8 cellular contexts compared by ENCODE assay signal in genomic region chr16:69186642-69187386, GRCh38. TPM values are rescaled to one million over a fixed set of nuclear protein-coding genes. Genes with fewer than 3 reads are reported as not detected.
DNase-seq lines count a peak whose midpoint lies in the region; ATAC-seq and TF ChIP-seq lines count a peak whose summit lies in the region.

Gene SNTB2, plus strand, starts transcription at chr16:69187164. Its CDS starts 3 bp downstream, at chr16:69187167.

- TF ChIP-seq CTCF in DOHH2 (IDR thresholded peaks at IDR 0.05; ENCODE audit: low read depth, low read length, poor library complexity, severe bottlenecking): no peak
- no peak for TF ChIP-seq CTCF in KMS-11 (conservative IDR thresholded peaks at IDR 0.05; ENCODE audit: low read depth, low read length)
- TF ChIP-seq CTCF in RWPE1 (conservative IDR thresholded peaks at IDR 0.05; ENCODE audit: low read depth): no peak
- no peak for TF ChIP-seq CTCF in fibroblast of the aortic adventitia (IDR thresholded peaks at IDR 0.05; ENCODE audit: insufficient read depth, low read length)
- TF ChIP-seq CTCF in nephron (IDR thresholded peaks at IDR 0.05; ENCODE audit: unreplicated experiment in 3 of 3): no peak

- POLR2A ChIA-PET in RWPE1 (lab: Yijun Ruan, JAX; ENCODE audit: low non-redundant PET): interaction anchor here (1.0 kb wide), 1 partner anchor 14 kb away, joined by 4 read pairs; no protein-coding TSS in a partner anchor

- H3K9me3 Mint-ChIP-seq in nephron: no peaks in the 10 kb centered on the region
- no peaks in the 10 kb centered on the region for H3K9me3 Mint-ChIP-seq in stimulated activated naive CD8-positive, alpha-beta T cell treated with anti-CD3 and anti-CD28 coated beads, Interleukin-15, amount 100 ng/mL, for 72 hours

- peak; percentile 87 for ATAC-seq in GM21723 (IDR thresholded peaks at IDR 0.05; ENCODE audit: unreplicated experiment)
- peak; percentile 94 for ATAC-seq in stimulated activated naive CD8-positive, alpha-beta T cell treated with anti-CD3 and anti-CD28 coated beads, Interleukin-15, amount 100 ng/mL, for 72 hours

- H3K27ac ChIP-seq in DOHH2 (ENCODE audit: low read depth, low read length): peak within 1 kb of the TSS; percentile 64
- peak within 1 kb of the TSS; percentile 73 for H3K27ac ChIP-seq in KMS-11
- H3K27ac ChIP-seq in RWPE1: peak within 1 kb of the TSS; percentile 89

- H3K4me3 ChIP-seq in DOHH2 (ENCODE audit: low read length) (peak within 1 kb of the TSS; percentile 81), KMS-11 (IDR thresholded peaks at IDR 0.05; ENCODE audit: insufficient read depth, low read depth, low read length) (no peak within 1 kb of the TSS), fibroblast of the aortic adventitia (ENCODE audit: low read depth, low read length) (peak within 1 kb of the TSS; percentile 73)

- CTCF ChIA-PET in RWPE1 (lab: Yijun Ruan, JAX): interaction anchor here (0.5 to 0.7 kb wide), 4 partner anchors 96 to 658 kb away, joined by 3 read pairs; no protein-coding TSS in a partner anchor

- H3K36me3 ChIP-seq in DOHH2 (ENCODE audit: control insufficient read depth, low read length) (no peaks in the 10 kb centered on the region), KMS-11 (ENCODE audit: insufficient read depth) (no peaks in the 10 kb centered on the region)

- peaks cover 40% of the 10 kb centered on the region for H3K4me1 Mint-ChIP-seq in nephron
- peaks cover 66% of the 10 kb centered on the region for H3K4me1 Mint-ChIP-seq in stimulated activated naive CD8-positive, alpha-beta T cell treated with anti-CD3 and anti-CD28 coated beads, Interleukin-15, amount 100 ng/mL, for 72 hours

- peaks cover 8% of the 10 kb centered on the region for H3F3A ChIP-seq in DOHH2 (ENCODE audit: control insufficient read depth, insufficient read depth)

- no peaks in the 10 kb centered on the region for H3K27me3 Mint-ChIP-seq in nephron (ENCODE audit: low read depth)
- no peaks in the 10 kb centered on the region for H3K27me3 Mint-ChIP-seq in stimulated activated naive CD8-positive, alpha-beta T cell treated with anti-CD3 and anti-CD28 coated beads, Interleukin-15, amount 100 ng/mL, for 72 hours

- H3K9me3 ChIP-seq in DOHH2 (ENCODE audit: control insufficient read depth, insufficient read depth, low read length): no peaks in the 10 kb centered on the region

- H4K20me1 ChIP-seq in DOHH2 (ENCODE audit: control insufficient read depth, insufficient read depth, low read depth, low read length): peaks cover 9% of the 10 kb centered on the region; the same call in 1 of the 2 replicates
- no peaks in the 10 kb centered on the region for H4K20me1 ChIP-seq in KMS-11 (ENCODE audit: insufficient read depth)

- H3K4me3 Mint-ChIP-seq in nephron: peak within 1 kb of the TSS; percentile 94 to 96 (median 95)
- peak within 1 kb of the TSS; percentile 94 to 98 for H3K4me3 Mint-ChIP-seq in stimulated activated naive CD8-positive, alpha-beta T cell treated with anti-CD3 and anti-CD28 coated beads, Interleukin-15, amount 100 ng/mL, for 72 hours

- H3K27ac Mint-ChIP-seq in nephron: peak within 1 kb of the TSS; percentile 79 to 96 (median 93)
- H3K27ac Mint-ChIP-seq in stimulated activated naive CD8-positive, alpha-beta T cell treated with anti-CD3 and anti-CD28 coated beads, Interleukin-15, amount 100 ng/mL, for 72 hours: peak within 1 kb of the TSS; percentile 93 to 98

- peak within 1 kb of the TSS; percentile 67 for H2AFZ ChIP-seq in KMS-11 (ENCODE audit: low read depth)

- DNase-seq in RWPE1 (ENCODE audit: low spot score): peak; percentile 94
- peak; percentile 94 for DNase-seq in activated effector memory CD4-positive, alpha-beta T cell treated with anti-CD3 and anti-CD28 coated beads, Interleukin-2, amount 50 U/mL, for 16 hours
- DNase-seq in fibroblast of the aortic adventitia (ENCODE audit: low read depth): peak; percentile 77
- DNase-seq in stimulated activated naive CD8-positive, alpha-beta T cell treated with anti-CD3 and anti-CD28 coated beads, Interleukin-15, amount 100 ng/mL, for 72 hours: peak; percentile 79 to 81

- H3K36me3 Mint-ChIP-seq in nephron (ENCODE audit: low read depth): peaks cover 8% of the 10 kb centered on the region

- H3K4me2 ChIP-seq in DOHH2 (ENCODE audit: low read length) (peak within 1 kb of the TSS; percentile 98), KMS-11 (peak within 1 kb of the TSS; percentile 94)

- no peaks in the 10 kb centered on the region for H3K9me2 ChIP-seq in DOHH2 (replicated peaks; ENCODE audit: control insufficient read depth, low read length)

- H3K4me1 ChIP-seq in DOHH2 (ENCODE audit: control insufficient read depth, low read length) (peaks cover 35% of the 10 kb centered on the region), KMS-11 (ENCODE audit: low read depth, poor library complexity, severe bottlenecking) (peaks cover 79% of the 10 kb centered on the region)

- peak within 1 kb of the TSS; percentile 50 for H3K9ac ChIP-seq in KMS-11

- H3K79me2 ChIP-seq in DOHH2 (ENCODE audit: control insufficient read depth, low read length): peaks cover 39% of the 10 kb centered on the region
- H3K79me2 ChIP-seq in KMS-11 (ENCODE audit: insufficient read depth, low read depth): peaks cover 28% of the 10 kb centered on the region

- H3K27me3 ChIP-seq in DOHH2 (ENCODE audit: control insufficient read depth, low read length): no peaks in the 10 kb centered on the region
- H3K27me3 ChIP-seq in KMS-11 (ENCODE audit: insufficient read depth, low read depth): no peaks in the 10 kb centered on the region

RNA-seq across cellular contexts. Expression of gene SNTB2, which starts in this region (rescaled TPM):
- 23.8 and 40.6 TPM in 2 replicates for total RNA-seq in fibroblast of the aortic adventitia (ENCODE audit: low replicate concordance)
